ENCODE assay signal across 21 cellular contexts in the genomic region with DNA sequence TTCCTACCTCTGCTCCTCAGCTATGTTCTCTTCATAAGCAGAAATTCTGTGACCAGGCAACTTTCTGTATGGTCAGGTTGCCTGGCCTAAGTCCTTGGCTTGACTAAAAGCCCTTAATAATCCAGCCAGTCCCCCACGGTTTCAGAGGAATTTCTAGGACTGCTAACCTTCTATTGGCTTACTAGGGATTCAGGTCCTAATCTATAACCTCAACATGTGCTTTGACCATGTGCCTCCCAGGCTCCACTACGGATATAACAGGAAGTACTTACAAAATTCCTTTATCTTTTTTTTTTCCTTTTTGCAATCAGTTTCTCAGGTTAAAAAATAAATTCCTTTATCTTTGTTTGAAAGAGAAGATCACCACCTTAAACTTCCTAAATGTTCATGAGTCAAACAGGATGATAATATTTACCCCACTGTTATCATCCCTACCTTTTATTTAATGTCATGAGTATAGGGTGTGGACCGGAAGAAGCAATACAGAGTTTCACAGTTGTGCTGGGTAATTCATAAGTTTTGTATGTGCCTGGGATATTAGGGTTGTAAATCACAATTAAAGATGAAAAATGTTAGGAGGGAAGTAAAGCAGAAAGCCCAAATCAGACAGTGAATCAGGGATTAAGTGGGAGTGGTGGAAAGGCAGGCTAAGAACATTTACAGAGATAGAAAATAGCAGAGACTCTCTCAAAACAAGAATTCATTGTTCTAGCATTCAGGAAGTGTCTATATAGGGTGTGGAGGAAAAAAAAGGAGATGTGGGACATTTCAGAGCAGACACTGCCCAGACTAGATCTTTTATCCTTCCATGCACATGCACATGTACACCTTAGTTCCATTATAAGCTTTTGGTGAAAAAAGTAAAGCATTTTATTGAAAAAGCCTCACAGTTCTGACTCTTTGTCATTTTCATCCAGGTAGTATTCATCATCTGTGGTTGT. TPM values are rescaled to one million over a fixed set of nuclear protein-coding genes. Genes with fewer than 3 reads are reported as not detected.
"Had no signal": no experiment of that assay in that cellular context is flagged by ENCODE, and none has a peak within 500 bp of the region (broad histone marks: within the 10 kb centered on the region; RNA-seq: fewer than 3 reads in every experiment).

No MANE protein-coding gene starts in this region.

- H3K4me3 Mint-ChIP-seq: activated T-cell treated with anti-CD3 and anti-CD28 coated beads, Interleukin-2, amount 50 U/mL, for 72 hours; effector memory CD8-positive, alpha-beta T cell; memory B cell; natural killer cell; stimulated activated effector memory CD8-positive, alpha-beta T cell treated with anti-CD3 and anti-CD28 coated beads, Interleukin-12 subunit alpha, Interleukin-12 subunit beta, amount 100 ng/mL, for 72 hours; T-helper 1 cell treated with Interleukin-12 subunit alpha and Interleukin-12 subunit beta and Interleukin-4 antibody, amounts not matched to agents 30 μg/mL and 1 μg/mL, for 36 hours had no signal

- H3K36me3 ChIP-seq: ovary had no signal

- H3K4me1 ChIP-seq: right lobe of liver, stomach had no signal

- H3K27ac Mint-ChIP-seq: activated naive CD4-positive, alpha-beta T cell treated with anti-CD3 and anti-CD28 coated beads, Interleukin-2, amount 50 U/mL, for 72 hours; activated T-cell treated with anti-CD3 and anti-CD28 coated beads, Interleukin-2, amount 50 U/mL, for 72 hours; effector memory CD8-positive, alpha-beta T cell; memory B cell; natural killer cell; stimulated activated effector memory CD8-positive, alpha-beta T cell treated with anti-CD3 and anti-CD28 coated beads, Interleukin-12 subunit alpha, Interleukin-12 subunit beta, amount 100 ng/mL, for 72 hours; T-helper 1 cell treated with Interleukin-12 subunit alpha and Interleukin-12 subunit beta and Interleukin-4 antibody, amounts not matched to agents 30 μg/mL and 1 μg/mL, for 36 hours had no signal

- H3K4me2 ChIP-seq: smooth muscle cell had no signal

- H3K36me3 Mint-ChIP-seq: memory B cell; stimulated activated effector memory CD8-positive, alpha-beta T cell treated with anti-CD3 and anti-CD28 coated beads, Interleukin-12 subunit alpha, Interleukin-12 subunit beta, amount 100 ng/mL, for 72 hours had no signal

- H3K27me3 ChIP-seq: cardiac muscle cell, ovary, right lobe of liver, stomach had no signal

- DNase-seq: activated CD4-positive, alpha-beta T cell treated with anti-CD3 and anti-CD28 coated beads for 1 hour; activated CD8-positive, alpha-beta memory T cell treated with anti-CD3 and anti-CD28 coated beads for 24 hours; activated gamma-delta T cell; activated T-cell treated with anti-CD3 and anti-CD28 coated beads, Interleukin-2, amount 50 U/mL, for 72 hours; effector memory CD8-positive, alpha-beta T cell; head of caudate nucleus; left ventricle myocardium superior; natural killer cell; ovary; right lobe of liver; stimulated activated CD4-positive, alpha-beta T cell treated with anti-CD3 and anti-CD28 coated beads, Interleukin-4, amount 100 ng/mL, for 1 hour; stomach; WERI-Rb-1 had no signal

- H3K27ac ChIP-seq: cardiac muscle cell, ovary, right lobe of liver, stomach, WERI-Rb-1 had no signal

- H3K9me3 Mint-ChIP-seq: activated naive CD4-positive, alpha-beta T cell treated with anti-CD3 and anti-CD28 coated beads, Interleukin-2, amount 50 U/mL, for 72 hours; effector memory CD8-positive, alpha-beta T cell; memory B cell; natural killer cell; stimulated activated effector memory CD8-positive, alpha-beta T cell treated with anti-CD3 and anti-CD28 coated beads, Interleukin-12 subunit alpha, Interleukin-12 subunit beta, amount 100 ng/mL, for 72 hours; T-helper 1 cell treated with Interleukin-12 subunit alpha and Interleukin-12 subunit beta and Interleukin-4 antibody, amounts not matched to agents 30 μg/mL and 1 μg/mL, for 36 hours had no signal

- H3K9me3 ChIP-seq: ovary, right lobe of liver, stomach had no signal

- ATAC-seq: activated naive CD4-positive, alpha-beta T cell treated with anti-CD3 and anti-CD28 coated beads, Interleukin-2, amount 50 U/mL, for 72 hours; activated T-cell treated with anti-CD3 and anti-CD28 coated beads, Interleukin-2, amount 50 U/mL, for 72 hours; effector memory CD8-positive, alpha-beta T cell; left ventricle myocardium superior; natural killer cell; right lobe of liver; stimulated activated effector memory CD8-positive, alpha-beta T cell treated with anti-CD3 and anti-CD28 coated beads, Interleukin-12 subunit alpha, Interleukin-12 subunit beta, amount 100 ng/mL, for 72 hours had no signal

- H3K4me1 Mint-ChIP-seq: memory B cell; natural killer cell; stimulated activated effector memory CD8-positive, alpha-beta T cell treated with anti-CD3 and anti-CD28 coated beads, Interleukin-12 subunit alpha, Interleukin-12 subunit beta, amount 100 ng/mL, for 72 hours had no signal

- H3K4me3 ChIP-seq: cardiac muscle cell, ovary, right lobe of liver, smooth muscle cell, stomach had no signal

RNA-seq across cellular contexts. Expression of gene C11orf65, which starts 41.6 kb away (rescaled TPM):
- total RNA-seq: chondrocyte, dermis microvascular lymphatic vessel endothelial cell had no signal
